Comparison of ENCODE assay signal across 11 cellular contexts in the genomic region with DNA sequence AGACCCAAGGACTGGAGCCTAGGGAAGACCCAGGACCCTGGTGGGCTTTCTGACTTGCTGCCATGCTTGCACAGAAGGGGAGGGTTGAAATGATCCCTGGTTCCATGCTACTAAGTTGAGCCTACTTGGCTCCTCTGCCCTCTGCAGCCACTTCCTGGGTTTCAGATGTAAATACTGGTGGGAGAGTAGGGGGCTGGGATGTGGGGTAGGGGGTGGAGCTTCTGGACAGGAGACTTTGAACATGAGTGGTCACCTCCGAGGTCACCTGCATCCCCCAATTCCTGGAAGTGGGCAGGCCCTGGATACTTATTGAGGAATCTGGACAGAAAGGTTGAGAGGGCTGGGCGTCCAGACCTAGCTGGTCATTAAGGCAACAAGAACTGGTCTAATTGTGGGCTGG. TPM values are rescaled to one million over a fixed set of nuclear protein-coding genes. Genes with fewer than 3 reads are reported as not detected.
DNase-seq lines count a peak whose midpoint lies in the region; ATAC-seq, FAIRE-seq and TF ChIP-seq lines count a peak whose summit lies in the region.
"Had no signal": no experiment of that assay in that cellular context is flagged by ENCODE, and none has a peak within 500 bp of the region (broad histone marks: within the 10 kb centered on the region; RNA-seq: fewer than 3 reads in every experiment).

No MANE protein-coding gene starts in this region.

- H3K27me3 Mint-ChIP-seq in CD4-positive, alpha-beta memory T cell = no peaks in the 10 kb centered on the region
- peaks cover 9% of the 10 kb centered on the region for H3K27me3 Mint-ChIP-seq in central memory CD8-positive, alpha-beta T cell
- H3K27me3 Mint-ChIP-seq in nephron (ENCODE audit: low read depth) = peaks cover 13% of the 10 kb centered on the region
- H3K27me3 Mint-ChIP-seq in glutamatergic neuron (ENCODE audit: unreplicated experiment) = peaks cover 9% of the 10 kb centered on the region
- H3K27me3 Mint-ChIP-seq: activated CD4-positive, alpha-beta T cell treated with anti-CD3 and anti-CD28 coated beads for 36 hours had no signal

- H3K27me3 ChIP-seq in BLaER1 (peaks cover 3% of the 10 kb centered on the region; the same call in 1 of the 2 replicates), small intestine (ENCODE audit: control insufficient read depth in 2 of 2, insufficient read depth in 2 of 2, low read length in 2 of 2) (no peaks in the 10 kb centered on the region)
- H3K27me3 ChIP-seq in CD4-positive, alpha-beta memory T cell (ENCODE audit: insufficient read depth, low read length) = no peaks in the 10 kb centered on the region

- H3K9ac ChIP-seq in BLaER1 = no peak overlapping the region

- H3K36me3 ChIP-seq in BLaER1 (no peaks in the 10 kb centered on the region), small intestine (ENCODE audit: control insufficient read depth in 2 of 2, insufficient read depth in 2 of 2, low read length in 2 of 2) (no peaks in the 10 kb centered on the region)
- H3K36me3 ChIP-seq in CD4-positive, alpha-beta memory T cell (ENCODE audit: insufficient read depth, low read length) = no peaks in the 10 kb centered on the region

- CTCF ChIA-PET in CD4-positive, alpha-beta memory T cell (lab: Charles Lee; ENCODE audit: partially characterized antibody) = interaction anchor here (1.0 to 1.5 kb wide), 3 partner anchors 17 to 92 kb away, joined by 3 to 4 read pairs (median 4); no protein-coding TSS in a partner anchor

- H3K4me3 Mint-ChIP-seq in CD4-positive, alpha-beta memory T cell = peak overlapping the region; percentile 49 to 91 (median 80)
- H3K4me3 Mint-ChIP-seq in central memory CD8-positive, alpha-beta T cell = peak overlapping the region; percentile 89
- peak overlapping the region; percentile 35 to 81 (median 67) for H3K4me3 Mint-ChIP-seq in nephron
- H3K4me3 Mint-ChIP-seq in glutamatergic neuron (ENCODE audit: unreplicated experiment) = no peak overlapping the region

- peak overlapping the region; percentile 81 to 89 (median 86) for H3K27ac Mint-ChIP-seq in CD4-positive, alpha-beta memory T cell
- H3K27ac Mint-ChIP-seq in central memory CD8-positive, alpha-beta T cell (ENCODE audit: low read depth) = no peak overlapping the region
- H3K27ac Mint-ChIP-seq in nephron (peak overlapping the region; percentile 40 to 97 (median 64)), glutamatergic neuron (ENCODE audit: unreplicated experiment) (no peak overlapping the region)
- H3K27ac Mint-ChIP-seq: activated CD4-positive, alpha-beta T cell treated with anti-CD3 and anti-CD28 coated beads for 36 hours; stimulated activated naive B cell treated with anti-CD40 and anti-IgM and Interleukin-4, amounts not matched to agents 10 μg/mL and 1 μg/mL and 100 μg/mL, for 72 hours had no signal

- H3K36me3 Mint-ChIP-seq in CD4-positive, alpha-beta memory T cell = peaks cover 0 to 6% of the 10 kb centered on the region in 2 donors
- peaks cover 5% of the 10 kb centered on the region for H3K36me3 Mint-ChIP-seq in central memory CD8-positive, alpha-beta T cell (ENCODE audit: insufficient read depth)
- H3K36me3 Mint-ChIP-seq in nephron (ENCODE audit: low read depth) (no peaks in the 10 kb centered on the region), glutamatergic neuron (ENCODE audit: unreplicated experiment) (no peaks in the 10 kb centered on the region)
- H3K36me3 Mint-ChIP-seq: stimulated activated naive B cell treated with anti-CD40 and anti-IgM and Interleukin-4, amounts not matched to agents 10 μg/mL and 1 μg/mL and 100 μg/mL, for 72 hours had no signal

- peak overlapping the region; percentile 99; the same call in 1 of the 2 replicates for H3K4me2 ChIP-seq in BLaER1

- H3K4me1 ChIP-seq in BLaER1 = peaks cover 33% of the 10 kb centered on the region
- H3K4me1 ChIP-seq in CD4-positive, alpha-beta memory T cell (ENCODE audit: insufficient read depth, low read length) = peaks cover 44% of the 10 kb centered on the region
- H3K4me1 ChIP-seq in small intestine (ENCODE audit: control insufficient read depth in 2 of 2, insufficient read depth in 1 of 2, low read depth in 1 of 2, low read length in 1 of 2) = peaks cover 0 to 4% of the 10 kb centered on the region in 2 donors

- intact Hi-C loops in CD4-positive, alpha-beta memory T cell (cut with micrococcal nuclease) = loop anchor here (5.0 to 10.0 kb wide), 3 partner anchors 81 to 1019 kb away; no protein-coding TSS in a partner anchor

- no peak for FAIRE-seq in small intestine (lab: Jason Lieb, UNC)

- peaks cover 16% of the 10 kb centered on the region for H4K20me1 ChIP-seq in BLaER1

- POLR2A ChIA-PET in CD4-positive, alpha-beta memory T cell (lab: Charles Lee; ENCODE audit: partially characterized antibody) = interaction anchor here (7.7 to 8.6 kb wide), 2 partner anchors 16 to 92 kb away, joined by 72 to 140 read pairs; no protein-coding TSS in a partner anchor

- no peak for TF ChIP-seq CTCF in nephron (IDR thresholded peaks at IDR 0.05; ENCODE audit: unreplicated experiment in 3 of 3)
- TF ChIP-seq CTCF in glutamatergic neuron (IDR thresholded peaks at IDR 0.05; ENCODE audit: partially characterized antibody, unreplicated experiment) = no peak

- DNase-seq in CD4-positive, alpha-beta memory T cell = no peak
- DNase-seq in central memory CD8-positive, alpha-beta T cell (ENCODE audit: low spot score in 2 of 2) = no peak
- DNase-seq in glutamatergic neuron (no peak), small intestine (no peak)
- DNase-seq: effector CD4-positive, alpha-beta T cell; NCI-H2081 treated with DMSO at 0.1 percent for 48 hours; stimulated activated naive B cell treated with anti-CD40 and anti-IgM and Interleukin-4, amounts not matched to agents 10 μg/mL and 1 μg/mL and 100 μg/mL, for 72 hours had no signal

- H3K4me3 ChIP-seq in BLaER1 (no peak overlapping the region), small intestine (ENCODE audit: low read depth in 1 of 2, low read length in 2 of 2) (no peak overlapping the region)
- no peak overlapping the region for H3K4me3 ChIP-seq in CD4-positive, alpha-beta memory T cell (ENCODE audit: low read length in 2 of 2)

- H3K9me3 ChIP-seq in BLaER1 (no peaks in the 10 kb centered on the region), small intestine (ENCODE audit: control insufficient read depth, low read depth) (no peaks in the 10 kb centered on the region)
- H3K9me3 ChIP-seq in CD4-positive, alpha-beta memory T cell (ENCODE audit: control insufficient read depth in 1 of 2, low read length in 2 of 2) = no peaks in the 10 kb centered on the region

- WGBS in small intestine, 3 donors = 53 to 87% (median 71%) methylated on average over 2 of the region's 2 CpGs

- H3K27ac ChIP-seq in BLaER1 (no peak overlapping the region), small intestine (ENCODE audit: low read depth in 1 of 2, low read length in 1 of 2) (no peak overlapping the region)
- no peak overlapping the region for H3K27ac ChIP-seq in CD4-positive, alpha-beta memory T cell (ENCODE audit: low read depth, low read length)

- peaks cover 30 to 57% (median 38%) of the 10 kb centered on the region in 4 donors for H3K4me1 Mint-ChIP-seq in CD4-positive, alpha-beta memory T cell
- peaks cover 37% of the 10 kb centered on the region for H3K4me1 Mint-ChIP-seq in central memory CD8-positive, alpha-beta T cell
- peaks cover 14% of the 10 kb centered on the region for H3K4me1 Mint-ChIP-seq in nephron
- H3K4me1 Mint-ChIP-seq in glutamatergic neuron (ENCODE audit: low read depth, unreplicated experiment) = peaks cover 7% of the 10 kb centered on the region

- ATAC-seq in central memory CD8-positive, alpha-beta T cell (replicated peaks; ENCODE audit: extremely low read depth, poor library complexity, severe bottlenecking) = no peak
- ATAC-seq in GM21526 (IDR thresholded peaks at IDR 0.05; ENCODE audit: low FRiP score, unreplicated experiment) = no peak
- ATAC-seq: activated CD4-positive, alpha-beta T cell treated with anti-CD3 and anti-CD28 coated beads for 36 hours; stimulated activated naive B cell treated with anti-CD40 and anti-IgM and Interleukin-4, amounts not matched to agents 10 μg/mL and 1 μg/mL and 100 μg/mL, for 72 hours had no signal

- H3K9me3 Mint-ChIP-seq in CD4-positive, alpha-beta memory T cell = peaks cover 0 to 2% (median 0%) of the 10 kb centered on the region in 8 donors
- H3K9me3 Mint-ChIP-seq in central memory CD8-positive, alpha-beta T cell = no peaks in the 10 kb centered on the region
- H3K9me3 Mint-ChIP-seq in nephron = no peaks in the 10 kb centered on the region
- H3K9me3 Mint-ChIP-seq in glutamatergic neuron (ENCODE audit: unreplicated experiment) = peaks cover 7% of the 10 kb centered on the region
- H3K9me3 Mint-ChIP-seq: stimulated activated naive B cell treated with anti-CD40 and anti-IgM and Interleukin-4, amounts not matched to agents 10 μg/mL and 1 μg/mL and 100 μg/mL, for 72 hours had no signal

RNA-seq across cellular contexts. Expression of gene ZMIZ1, which starts 2.9 kb away (rescaled TPM):
- 10 to 100 TPM; 23.1 to 25.4 TPM for total RNA-seq in CD4-positive, alpha-beta memory T cell
- 1 to 10 TPM in 1 of 2 donors, under 1 TPM in 1; 0.58 to 4.9 TPM for polyA plus RNA-seq in CD4-positive, alpha-beta memory T cell
- total RNA-seq in glutamatergic neuron (ENCODE audit: unreplicated experiment) = 230 TPM
- 10 to 100 TPM; 15.1 to 23.0 (median 16.8) TPM for polyA plus RNA-seq in small intestine

Comparison
In these comparisons a context has a peak if more than half of its experiments do, and no peak if none do; other contexts are left out.
1. H3K27ac Mint-ChIP-seq: peak in CD4-positive, alpha-beta memory T cell (7 of 7) and nephron (3 of 3); none in central memory CD8-positive, alpha-beta T cell (single experiment) and glutamatergic neuron (single experiment).